In the genomic region with DNA sequence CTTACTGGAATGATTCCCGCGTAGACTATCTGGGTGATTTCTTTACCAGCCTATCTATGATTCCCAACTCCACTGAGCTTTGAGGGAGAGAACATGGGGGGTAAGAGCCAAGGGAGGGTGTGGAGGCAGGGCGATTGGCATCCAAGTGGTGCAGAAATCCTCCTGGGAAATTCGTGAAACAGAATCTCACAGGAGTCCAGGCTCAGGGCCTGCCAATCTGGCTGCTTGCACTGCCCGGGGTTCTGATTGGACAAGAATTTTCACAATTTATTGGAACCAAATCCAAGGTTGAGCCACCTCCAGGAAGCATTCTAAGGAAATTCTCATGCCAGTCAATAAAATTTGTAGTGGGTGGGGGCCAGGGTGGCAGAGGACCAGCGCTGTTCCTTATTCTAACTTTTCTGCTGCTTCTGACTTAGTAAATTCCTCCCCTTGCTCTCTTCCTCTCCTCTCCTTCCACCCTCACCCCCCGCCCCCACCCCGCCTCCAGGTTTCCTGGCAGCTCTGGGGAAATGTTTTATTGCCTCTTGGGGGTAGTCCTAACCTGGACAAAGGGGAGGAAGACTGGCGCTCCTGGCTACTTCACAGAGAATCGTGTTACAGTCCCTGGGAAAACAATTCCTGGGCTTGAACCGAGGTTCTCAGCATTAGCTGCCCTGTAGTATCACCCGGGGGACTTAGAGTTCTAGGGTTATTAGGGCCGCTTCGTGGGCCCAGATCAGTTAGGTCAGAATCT, we compare ENCODE assay signal across 9 cellular contexts. TPM values are rescaled to one million over a fixed set of nuclear protein-coding genes. Genes with fewer than 3 reads are reported as not detected.
DNase-seq lines count a peak whose midpoint lies in the region; ATAC-seq and TF ChIP-seq lines count a peak whose summit lies in the region.
"Had no signal": no experiment of that assay in that cellular context is flagged by ENCODE, and none has a peak within 500 bp of the region (broad histone marks: within the 10 kb centered on the region; RNA-seq: fewer than 3 reads in every experiment).

No MANE protein-coding gene starts in this region.

- dilution Hi-C loops in IMR-90 (cut with HindIII; ENCODE audit: low sequenced_read_pairs, unreplicated experiment), result no loop called here

- peaks cover 4% of the 10 kb centered on the region for H3K9me1 ChIP-seq in IMR-90 (ENCODE audit: insufficient read depth, low read length)

- no peak overlapping the region for H2BK120ac ChIP-seq in IMR-90 (ENCODE audit: low read depth, low read length)

- no peak overlapping the region for H2AK9ac ChIP-seq in IMR-90 (replicated peaks; ENCODE audit: low read depth, low read length, poor library complexity)

- H3K18ac ChIP-seq in IMR-90 (ENCODE audit: low read depth, low read length), result no peak overlapping the region

- H3K4me1 ChIP-seq in IMR-90 (ENCODE audit: control insufficient read depth, insufficient read depth, low read length), result peaks cover 5% of the 10 kb centered on the region
- peaks cover 13 to 37% of the 10 kb centered on the region in 2 donors for H3K4me1 ChIP-seq in left lung

- H3K9me3 ChIP-seq in IMR-90 (ENCODE audit: control insufficient read depth, insufficient read depth, low read length), result no peaks in the 10 kb centered on the region
- no peaks in the 10 kb centered on the region for H3K9me3 ChIP-seq in neural cell (ENCODE audit: low read length)
- no peaks in the 10 kb centered on the region for H3K9me3 ChIP-seq in left lung

- H4K5ac ChIP-seq in IMR-90 (ENCODE audit: low read depth, low read length), result no peak overlapping the region

- no peak overlapping the region for H4K8ac ChIP-seq in IMR-90 (ENCODE audit: low read depth in 2 of 2, low read length in 2 of 2)

- TF ChIP-seq POLR2A in IMR-90 (IDR thresholded peaks at IDR 0.05; ENCODE audit: low read depth, low read length), result no peak

- no peaks in the 10 kb centered on the region for H3K79me2 ChIP-seq in neural cell (replicated peaks; ENCODE audit: insufficient read depth, low read length)

- POLR2A ChIA-PET in IMR-90 (lab: Charles Lee; ENCODE audit: unreplicated experiment), result no interaction called here

- no peak overlapping the region for H4K91ac ChIP-seq in IMR-90 (ENCODE audit: insufficient read depth, low read depth, low read length)

- H3K14ac ChIP-seq in IMR-90 (replicated peaks; ENCODE audit: low read depth, low read length), result no peak overlapping the region

- no peaks in the 10 kb centered on the region for H3F3A ChIP-seq in neural cell (ENCODE audit: insufficient read depth, low read length, poor library complexity, severe bottlenecking)

- DNase-seq in CD1c-positive myeloid dendritic cell (ENCODE audit: extremely low spot score) (peak; percentile 16), IMR-90 (no peak), dorsolateral prefrontal cortex (no peak), GM19238 (ENCODE audit: insufficient read length, low spot score) (no peak), left lung (no peak)
- DNase-seq in stimulated activated CD4-positive, alpha-beta T cell treated with anti-CD3 and anti-CD28 coated beads, Interleukin-12 subunit alpha, Interleukin-12 subunit beta, amount 100 ng/mL, for 4 hours, result no peak
- no peak for DNase-seq in stimulated activated CD4-positive, alpha-beta T cell treated with anti-CD3 and anti-CD28 coated beads, Interleukin-4, amount 100 ng/mL, for 24 hours
- DNase-seq: hippocampal formation had no signal

- CTCF ChIA-PET in IMR-90 (lab: Yijun Ruan, JAX), result interaction anchor here (0.7 kb wide), 1 partner anchor 263 kb away, joined by 3 read pairs; no protein-coding TSS in a partner anchor

- H2AFZ ChIP-seq in IMR-90 (replicated peaks; ENCODE audit: low read length, poor library complexity), result no peak overlapping the region
- H2AFZ ChIP-seq in neural cell (ENCODE audit: low read depth, low read length), result no peak overlapping the region

- no peak overlapping the region for H2BK20ac ChIP-seq in IMR-90 (ENCODE audit: low read depth, low read length)

- WGBS in IMR-90 (ENCODE audit: extremely low coverage in 2 of 2, insufficient read length in 1 of 2), 2 experiments, result 48% methylated on average over 3 of the region's 14 CpGs; no CpG with 5 or more reads in 1 of the 2 experiments

- in situ Hi-C loops in IMR-90 (cut with MboI; ENCODE audit: low sequenced_read_pairs), result loop anchor here (10.0 kb wide), 1 partner anchor 166 kb away; no protein-coding TSS in a partner anchor

- ATAC-seq in IMR-90 (ENCODE audit: low read depth), result no peak
- ATAC-seq in left lung, result no peak

- H3K36me3 ChIP-seq in IMR-90 (ENCODE audit: control insufficient read depth, insufficient read depth, low read length) (no peaks in the 10 kb centered on the region), neural cell (ENCODE audit: insufficient read depth, low read length) (no peaks in the 10 kb centered on the region), left lung (no peaks in the 10 kb centered on the region)

- no peaks in the 10 kb centered on the region for H3K79me1 ChIP-seq in IMR-90 (ENCODE audit: low read depth in 1 of 2, low read length in 2 of 2)

- no peak overlapping the region for H3K56ac ChIP-seq in IMR-90 (ENCODE audit: extremely low read depth, insufficient read depth, low read length)

- no peak overlapping the region for H3K9ac ChIP-seq in IMR-90 (ENCODE audit: low read depth, low read length)
- peak overlapping the region; percentile 59 for H3K9ac ChIP-seq in neural cell (ENCODE audit: low read length)

- no peak for TF ChIP-seq CTCF in IMR-90 (conservative IDR thresholded peaks at IDR 0.05; ENCODE audit: low read depth, low read length)
- TF ChIP-seq CTCF in dorsolateral prefrontal cortex (IDR thresholded peaks at IDR 0.05 in 54 of 56, conservative IDR thresholded peaks at IDR 0.05 in 2 of 56; ENCODE audit: low read depth in 1 of 56, partially characterized antibody in 56 of 56), result no peak
- TF ChIP-seq CTCF in neural cell (IDR thresholded peaks at IDR 0.05; ENCODE audit: poor library complexity, severe bottlenecking), result no peak
- no peak for TF ChIP-seq CTCF in left lung (IDR thresholded peaks at IDR 0.05)

- H2BK15ac ChIP-seq in IMR-90 (ENCODE audit: low read depth, low read length), result no peak overlapping the region

- no peak for TF ChIP-seq EP300 in neural cell (conservative IDR thresholded peaks at IDR 0.05; ENCODE audit: poor library complexity, severe bottlenecking)

- no peak overlapping the region for H2BK5ac ChIP-seq in IMR-90 (ENCODE audit: low read depth, low read length, poor library complexity, severe bottlenecking)

- no peak overlapping the region for H3K4ac ChIP-seq in IMR-90 (ENCODE audit: low read depth, low read length)

- no peak overlapping the region for H3K4me3 ChIP-seq in IMR-90 (ENCODE audit: insufficient read depth, low read depth, low read length)
- peak overlapping the region; percentile 21 to 89 (median 69) for H3K4me3 ChIP-seq in dorsolateral prefrontal cortex
- H3K4me3 ChIP-seq in neural cell (ENCODE audit: low read length), result peak overlapping the region; percentile 82
- H3K4me3 ChIP-seq in left lung, result peak overlapping the region in 1 of 2 donors; percentile 58

- H3K27ac ChIP-seq in IMR-90 (ENCODE audit: insufficient read depth, low read length) (no peak overlapping the region), dorsolateral prefrontal cortex (peak overlapping the region in 9 of 59 donors; percentile 8 to 64 (median 28)), neural cell (ENCODE audit: low read length) (no peak overlapping the region), left lung (peak overlapping the region in 1 of 2 donors; percentile 28)

- H3K9me2 ChIP-seq in neural cell (ENCODE audit: insufficient read depth, low read length), result no peaks in the 10 kb centered on the region

- no peak overlapping the region for H3K23ac ChIP-seq in IMR-90 (ENCODE audit: low read depth, low read length)

- BruUV-seq in IMR-90 (replicated peaks; lab: Mats Ljungman, UMichigan), result no TSS peak

- peak overlapping the region; percentile 98 for H3K4me2 ChIP-seq in IMR-90 (ENCODE audit: low read depth, low read length)
- H3K4me2 ChIP-seq in neural cell (ENCODE audit: low read length), result peak overlapping the region; percentile 98

- no peak for TF ChIP-seq RAD21 in IMR-90 (IDR thresholded peaks at IDR 0.05; ENCODE audit: low read length)
- no peak for TF ChIP-seq RAD21 in neural cell (conservative IDR thresholded peaks at IDR 0.05)

- no peak overlapping the region; the same call in 1 of the 2 replicates for H2AK5ac ChIP-seq in IMR-90 (ENCODE audit: low read depth, low read length)

- H4K20me1 ChIP-seq in IMR-90 (ENCODE audit: insufficient read depth, low read length) (no peaks in the 10 kb centered on the region), neural cell (ENCODE audit: insufficient read depth) (no peaks in the 10 kb centered on the region)

- H3K27me3 ChIP-seq in IMR-90 (ENCODE audit: control insufficient read depth, insufficient read depth, low read length) (peaks cover 40% of the 10 kb centered on the region), dorsolateral prefrontal cortex (peaks cover 0 to 67% (median 35%) of the 10 kb centered on the region in 45 donors), neural cell (ENCODE audit: insufficient read depth, low read depth, low read length) (peaks cover 64% of the 10 kb centered on the region), left lung (peaks cover 64 to 99% of the 10 kb centered on the region in 2 donors)

- intact Hi-C loops in IMR-90 (cut with micrococcal nuclease), result no loop called here
- intact Hi-C loops in dorsolateral prefrontal cortex (cut with DNase I), result loop anchor here (5.0 to 10.0 kb wide), 2 partner anchors 183 to 186 kb away; a partner anchor contains a TSS
- intact Hi-C loops in left lung (cut with DNase I), result no loop called here

TF ChIP-seq in IMR-90, 13 proteins besides CTCF, POLR2A, EP300 and RAD21 (continues in another document):
- TF ChIP-seq FOS (IDR thresholded peaks at IDR 0.05; ENCODE audit: low read depth, low read length), result no peak
- TF ChIP-seq CHD1 (IDR thresholded peaks at IDR 0.05; ENCODE audit: low read depth, low read length), result no peak
- TF ChIP-seq RFX5 (IDR thresholded peaks at IDR 0.05; ENCODE audit: low read depth, low read length), result no peak
- no peak for TF ChIP-seq CEBPB (IDR thresholded peaks at IDR 0.05; ENCODE audit: low read depth, low read length)
- TF ChIP-seq NFE2L2 (IDR thresholded peaks at IDR 0.05; ENCODE audit: low read depth, low read length), result no peak

TF ChIP-seq in neural cell, 6 proteins besides CTCF, POLR2A, EP300 and RAD21:
- TF ChIP-seq MXI1 (conservative IDR thresholded peaks at IDR 0.05; ENCODE audit: poor library complexity, severe bottlenecking), result no peak
- no peak for TF ChIP-seq POLR2AphosphoS5 (IDR thresholded peaks at IDR 0.05)
- no peak for TF ChIP-seq TAF1 (IDR thresholded peaks at IDR 0.05; ENCODE audit: low read depth)
- no peak for TF ChIP-seq EZH2 (IDR thresholded peaks at IDR 0.05; ENCODE audit: borderline replicate concordance, insufficient read depth, low read length, poor library complexity, severe bottlenecking)
TF ChIP-seq in neural cell: peak in this region for 0.

RNA-seq across cellular contexts. Expression of a gene that starts 3.1 kb away (rescaled TPM):
- total RNA-seq in IMR-90 (2012; rRNA removed) (0.18 and 0.28 TPM in 2 replicates), dorsolateral prefrontal cortex (10 to 100 TPM in 6 of 120 experiments, 1 to 10 TPM in 113, under 1 TPM in 1; 0.64 to 18.3 (median 4.1) TPM), left lung (10 to 100 TPM in 1 of 2 donors, 1 to 10 TPM in 1; 5.8 to 18.7 TPM)
- polyA plus RNA-seq in IMR-90 (2012; rRNA removed) (0.19 TPM in 2 replicates), neural cell (1.8 and 2.4 TPM in 2 replicates)
- 0.14 and 0.20 TPM in 2 replicates for polyA plus RNA-seq in IMR-90 (2012; cell fraction: cytosol; rRNA removed)
- polyA plus RNA-seq in IMR-90 (2012; cell fraction: nucleus; rRNA removed; ENCODE audit: low replicate concordance), result 0.07 and 0.17 TPM in 2 replicates
- polyA minus RNA-seq in neural cell, result 3.0 and 3.4 TPM in 2 replicates

Comparison
In these comparisons a context has a peak if more than half of its experiments do, and no peak if none do; other contexts are left out.
1. intact Hi-C loops: an anchor here in dorsolateral prefrontal cortex (5.0 to 10.0 kb wide); none called in IMR-90 and left lung.